30 cellular contexts compared by ENCODE assay signal in the genomic region with DNA sequence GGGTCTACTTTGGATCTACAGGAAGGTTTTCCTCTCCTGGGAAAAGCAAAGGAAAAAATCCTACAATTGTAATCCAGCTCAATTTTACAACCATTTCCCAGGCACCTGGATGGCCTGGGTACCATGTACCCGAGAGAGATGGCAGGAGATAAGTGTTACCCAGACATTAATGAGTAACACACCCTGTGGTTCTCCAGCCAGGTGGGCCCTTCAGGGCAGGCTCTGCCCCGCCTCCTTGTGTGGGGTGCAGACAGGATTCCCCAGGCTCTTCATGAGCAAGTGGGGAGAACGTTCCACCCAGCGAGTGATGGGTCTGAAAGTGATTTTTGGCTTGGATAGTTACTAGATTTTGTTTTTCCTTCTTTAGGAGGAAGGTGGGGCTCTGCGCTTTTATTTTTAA.
"Had no signal": no experiment of that assay in that cellular context is flagged by ENCODE, and none has a peak within 500 bp of the region (broad histone marks: within the 10 kb centered on the region; RNA-seq: fewer than 3 reads in every experiment).

No MANE protein-coding gene starts in this region.

- H2AFZ ChIP-seq: parathyroid adenoma had no signal

- H3K27me3 ChIP-seq: colonic mucosa, esophagus squamous epithelium, neutrophil, tibial nerve, uterus had no signal

- FAIRE-seq: endothelial cell of umbilical vein, frontal cortex had no signal

- H3K36me3 Mint-ChIP-seq: immature natural killer cell; memory B cell; mesothelial cell of epicardium; naive B cell; natural killer cell treated with Interleukin-12 subunit alpha and Interleukin-12 subunit beta and Interleukin-15 and Interleukin-18, amount 100 ng/mL, for 72 hours; stimulated activated naive B cell treated with anti-CD40 and anti-IgM and Interleukin-4, amounts not matched to agents 10 μg/mL and 1 μg/mL and 100 μg/mL, for 72 hours had no signal

- DNase-seq: central memory CD4-positive, alpha-beta T cell; colonic mucosa; dermis blood vessel endothelial cell; effector memory CD4-positive, alpha-beta T cell; esophagus squamous epithelium; hypothalamus; immature natural killer cell; islet precursor cell; left ventricle myocardium inferior; naive B cell; stimulated activated CD4-positive, alpha-beta T cell treated with anti-CD3 and anti-CD28 coated beads, Interleukin-15, amount 100 ng/mL, for 24 hours; stimulated activated CD4-positive, alpha-beta T cell treated with anti-CD3 and anti-CD28 coated beads, Interleukin-2, amount 100 ng/mL, for 48 hours; stimulated activated naive B cell treated with anti-CD40 and anti-IgM and Interleukin-4, amounts not matched to agents 10 μg/mL and 1 μg/mL and 100 μg/mL, for 72 hours; upper lobe of right lung; uterus had no signal

- H3K4me3 Mint-ChIP-seq: immature natural killer cell; memory B cell; mesothelial cell of epicardium; naive B cell; natural killer cell treated with Interleukin-12 subunit alpha and Interleukin-12 subunit beta and Interleukin-15 and Interleukin-18, amount 100 ng/mL, for 72 hours; neural crest cell; stimulated activated naive B cell treated with anti-CD40 and anti-IgM and Interleukin-4, amounts not matched to agents 10 μg/mL and 1 μg/mL and 100 μg/mL, for 72 hours; stimulated activated naive CD8-positive, alpha-beta T cell treated with anti-CD3 and anti-CD28 coated beads, Interleukin-15, Interleukin-2, amounts not matched to agents 100 ng/mL and 50 ng/mL, for 24 hours had no signal

- H3K27ac ChIP-seq: colonic mucosa, esophagus squamous epithelium, left ventricle myocardium inferior, neutrophil, parathyroid adenoma, thoracic aorta, tibial nerve, upper lobe of right lung, uterus had no signal

- ATAC-seq: mucosa of descending colon; natural killer cell treated with Interleukin-12 subunit alpha and Interleukin-12 subunit beta and Interleukin-15 and Interleukin-18, amount 100 ng/mL, for 72 hours; sciatic nerve; stimulated activated naive B cell treated with anti-CD40 and anti-IgM and Interleukin-4, amounts not matched to agents 10 μg/mL and 1 μg/mL and 100 μg/mL, for 72 hours; upper lobe of right lung had no signal

- H3K27ac Mint-ChIP-seq: immature natural killer cell; memory B cell; mesothelial cell of epicardium; naive B cell; natural killer cell treated with Interleukin-12 subunit alpha and Interleukin-12 subunit beta and Interleukin-15 and Interleukin-18, amount 100 ng/mL, for 72 hours; progenitor cell of endocrine pancreas; stimulated activated naive B cell treated with anti-CD40 and anti-IgM and Interleukin-4, amounts not matched to agents 10 μg/mL and 1 μg/mL and 100 μg/mL, for 72 hours; stimulated activated naive CD8-positive, alpha-beta T cell treated with anti-CD3 and anti-CD28 coated beads, Interleukin-15, Interleukin-2, amounts not matched to agents 100 ng/mL and 50 ng/mL, for 24 hours had no signal

- H3K36me3 ChIP-seq: colonic mucosa, esophagus squamous epithelium, left ventricle myocardium inferior, neutrophil, thoracic aorta, tibial nerve, upper lobe of right lung, uterus had no signal

- H3K9me3 ChIP-seq: colonic mucosa, esophagus squamous epithelium, left ventricle myocardium inferior, mucosa of descending colon, neutrophil, thoracic aorta, tibial nerve, upper lobe of right lung, uterus had no signal

- H3K9ac ChIP-seq: parathyroid adenoma had no signal

- H3K27me3 Mint-ChIP-seq: natural killer cell treated with Interleukin-12 subunit alpha and Interleukin-12 subunit beta and Interleukin-15 and Interleukin-18, amount 100 ng/mL, for 72 hours; progenitor cell of endocrine pancreas; stimulated activated naive CD8-positive, alpha-beta T cell treated with anti-CD3 and anti-CD28 coated beads, Interleukin-15, Interleukin-2, amounts not matched to agents 100 ng/mL and 50 ng/mL, for 24 hours had no signal

- H3K4me1 ChIP-seq: colonic mucosa, esophagus squamous epithelium, left ventricle myocardium inferior, parathyroid adenoma, tibial nerve, upper lobe of right lung, uterus had no signal

- H3K4me3 ChIP-seq: colonic mucosa, esophagus squamous epithelium, left ventricle myocardium inferior, lung, mucosa of descending colon, thoracic aorta, tibial nerve, upper lobe of right lung, uterus had no signal

- H3K4me1 Mint-ChIP-seq: immature natural killer cell; memory B cell; mesothelial cell of epicardium; naive B cell; neural crest cell; stimulated activated naive B cell treated with anti-CD40 and anti-IgM and Interleukin-4, amounts not matched to agents 10 μg/mL and 1 μg/mL and 100 μg/mL, for 72 hours had no signal
